In the genomic region with DNA sequence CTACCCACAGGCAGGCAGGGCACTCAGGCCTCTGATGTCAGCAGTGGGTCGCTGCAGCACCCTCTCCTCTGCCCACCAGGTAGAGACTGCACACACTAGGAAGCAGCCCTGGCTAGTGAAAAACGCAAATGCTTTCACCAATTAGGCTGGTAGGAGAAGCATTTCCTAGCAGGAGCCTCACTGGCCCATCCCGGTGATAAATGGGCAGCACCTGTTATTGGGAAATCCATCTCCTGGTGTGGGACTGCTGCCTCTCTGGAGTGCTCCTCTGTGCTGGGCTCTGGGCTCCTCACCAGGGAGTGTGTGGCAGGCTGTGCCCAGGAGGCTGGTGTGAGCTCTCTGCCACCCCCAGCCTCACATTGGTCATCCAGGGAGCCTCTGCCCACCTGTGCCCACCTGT, we compare ENCODE assay signal across 1 cellular context.
TF ChIP-seq lines count a peak whose summit lies in the region.

No MANE protein-coding gene starts in this region.

TF ChIP-seq in IMR-90, 13 proteins besides CTCF, POLR2A, EP300 and RAD21:
- TF ChIP-seq MAZ (IDR thresholded peaks at IDR 0.05; ENCODE audit: borderline replicate concordance, low read depth, low read length) (no peak), CHD1 (IDR thresholded peaks at IDR 0.05; ENCODE audit: low read depth, low read length) (no peak)
